In genomic region chr11:10829139-10829538, GRCh38 we compare ENCODE assay signal across 17 cellular contexts. TPM values are rescaled to one million over a fixed set of nuclear protein-coding genes. Genes with fewer than 3 reads are reported as not detected.
DNase-seq lines count a peak whose midpoint lies in the region; ATAC-seq and TF ChIP-seq lines count a peak whose summit lies in the region.
"Had no signal": no experiment of that assay in that cellular context is flagged by ENCODE, and none has a peak within 500 bp of the region (broad histone marks: within the 10 kb centered on the region; RNA-seq: fewer than 3 reads in every experiment).

No MANE protein-coding gene starts in this region.

- H3K36me3 Mint-ChIP-seq in central memory CD8-positive, alpha-beta T cell (ENCODE audit: insufficient read depth), result no peaks in the 10 kb centered on the region
- H3K36me3 Mint-ChIP-seq in stimulated activated naive B cell treated with anti-CD40 and anti-IgM and Interleukin-4, amounts not matched to agents 10 μg/mL and 1 μg/mL and 100 μg/mL, for 72 hours, result peaks cover 4 to 9% of the 10 kb centered on the region in 2 donors
- H3K36me3 Mint-ChIP-seq: CD8-positive, alpha-beta T cell had no signal

- H3K4me1 ChIP-seq in HEK293 (ENCODE audit: control insufficient read depth, insufficient read depth, low read length) (no peaks in the 10 kb centered on the region), heart left ventricle (no peaks in the 10 kb centered on the region)
- H3K4me1 ChIP-seq: A549, Caco-2 had no signal

- H3K4me3 ChIP-seq in HEK293 (ENCODE audit: low read depth, low read length) (no peak overlapping the region), heart left ventricle (no peak overlapping the region)
- H3K4me3 ChIP-seq: A549; BLaER1 treated with 17β-estradiol and CSF1 and Interleukin-3, amounts not matched to agents 10 nM and 100 nM had no signal

- H3K36me3 ChIP-seq in HEK293 (ENCODE audit: control insufficient read depth in 2 of 2, insufficient read depth in 1 of 2, low read length in 2 of 2), result no peaks in the 10 kb centered on the region
- no peaks in the 10 kb centered on the region for H3K36me3 ChIP-seq in heart left ventricle

- DNase-seq in central memory CD8-positive, alpha-beta T cell (ENCODE audit: low spot score in 2 of 2), result no peak
- DNase-seq in stimulated activated naive B cell treated with anti-CD40 and anti-IgM and Interleukin-4, amounts not matched to agents 10 μg/mL and 1 μg/mL and 100 μg/mL, for 72 hours, result no peak
- no peak for DNase-seq in heart left ventricle
- DNase-seq: AML-193; Caco-2; Calu3; CD4-positive, alpha-beta T cell; CD8-positive, alpha-beta T cell; DMS79 treated with DMSO at 0.1 percent for 48 hours; GF-D8 had no signal

- no peaks in the 10 kb centered on the region for H3K9me3 Mint-ChIP-seq in central memory CD8-positive, alpha-beta T cell
- no peaks in the 10 kb centered on the region for H3K9me3 Mint-ChIP-seq in stimulated activated naive B cell treated with anti-CD40 and anti-IgM and Interleukin-4, amounts not matched to agents 10 μg/mL and 1 μg/mL and 100 μg/mL, for 72 hours
- H3K9me3 Mint-ChIP-seq: CD4-positive, alpha-beta T cell; CD8-positive, alpha-beta T cell had no signal

- no peaks in the 10 kb centered on the region for H3K9me3 ChIP-seq in HEK293 (ENCODE audit: control insufficient read depth, insufficient read depth, low read depth, low read length)
- no peaks in the 10 kb centered on the region for H3K9me3 ChIP-seq in heart left ventricle
- H3K9me3 ChIP-seq: A549 had no signal

- no peaks in the 10 kb centered on the region for H3K27me3 ChIP-seq in heart left ventricle
- H3K27me3 ChIP-seq: BLaER1 treated with 17β-estradiol and CSF1 and Interleukin-3, amounts not matched to agents 10 nM and 100 nM had no signal

- TF ChIP-seq POLR2A in heart left ventricle (IDR thresholded peaks at IDR 0.05), result no peak

- H3K27ac Mint-ChIP-seq in central memory CD8-positive, alpha-beta T cell (ENCODE audit: low read depth), result peak overlapping the region; percentile 47
- H3K27ac Mint-ChIP-seq in stimulated activated naive B cell treated with anti-CD40 and anti-IgM and Interleukin-4, amounts not matched to agents 10 μg/mL and 1 μg/mL and 100 μg/mL, for 72 hours, result peak overlapping the region; percentile 20
- H3K27ac Mint-ChIP-seq: B cell; CD4-positive, alpha-beta T cell; CD8-positive, alpha-beta T cell had no signal

- 89 to 96% (median 94%) methylated on average over 4 of the region's 4 CpGs for WGBS in heart left ventricle, 4 donors

- H3K4me3 Mint-ChIP-seq in central memory CD8-positive, alpha-beta T cell, result no peak overlapping the region
- no peak overlapping the region for H3K4me3 Mint-ChIP-seq in stimulated activated naive B cell treated with anti-CD40 and anti-IgM and Interleukin-4, amounts not matched to agents 10 μg/mL and 1 μg/mL and 100 μg/mL, for 72 hours
- H3K4me3 Mint-ChIP-seq: B cell; CD4-positive, alpha-beta T cell; CD8-positive, alpha-beta T cell had no signal

- H3K27ac ChIP-seq in HEK293 (ENCODE audit: extremely low read depth, low read depth, low read length) (no peak overlapping the region), heart left ventricle (no peak overlapping the region)
- H3K27ac ChIP-seq: 22Rv1; A549; BLaER1 treated with 17β-estradiol and CSF1 and Interleukin-3, amounts not matched to agents 10 nM and 100 nM; C4-2B had no signal

- intact Hi-C loops in heart left ventricle (cut with DNase I), result no loop called here

- H3K27me3 Mint-ChIP-seq in central memory CD8-positive, alpha-beta T cell, result no peaks in the 10 kb centered on the region
- H3K27me3 Mint-ChIP-seq in stimulated activated naive B cell treated with anti-CD40 and anti-IgM and Interleukin-4, amounts not matched to agents 10 μg/mL and 1 μg/mL and 100 μg/mL, for 72 hours, result no peaks in the 10 kb centered on the region
- H3K27me3 Mint-ChIP-seq: B cell; CD4-positive, alpha-beta T cell had no signal

- TF ChIP-seq CTCF in HEK293 (tag by site-specific recombination; IDR thresholded peaks at IDR 0.05) (no peak), heart left ventricle (IDR thresholded peaks at IDR 0.05) (no peak)

- ATAC-seq in central memory CD8-positive, alpha-beta T cell (replicated peaks; ENCODE audit: extremely low read depth, poor library complexity, severe bottlenecking), result no peak
- no peak for ATAC-seq in stimulated activated naive B cell treated with anti-CD40 and anti-IgM and Interleukin-4, amounts not matched to agents 10 μg/mL and 1 μg/mL and 100 μg/mL, for 72 hours (replicated peaks)
- ATAC-seq in heart left ventricle, result no peak
- ATAC-seq in GM21717 (IDR thresholded peaks at IDR 0.05; ENCODE audit: unreplicated experiment), result no peak
- ATAC-seq: A549; CD8-positive, alpha-beta T cell had no signal

- no peaks in the 10 kb centered on the region for H3K4me1 Mint-ChIP-seq in central memory CD8-positive, alpha-beta T cell
- H3K4me1 Mint-ChIP-seq in stimulated activated naive B cell treated with anti-CD40 and anti-IgM and Interleukin-4, amounts not matched to agents 10 μg/mL and 1 μg/mL and 100 μg/mL, for 72 hours, result peaks cover 11 to 17% of the 10 kb centered on the region in 2 donors

- POLR2A ChIA-PET in HEK293 (lab: Yijun Ruan, JAX), result interaction anchor here (0.7 to 2.8 kb wide), 2 partner anchors 10 to 20 kb away, joined by 5 to 19 read pairs; partner anchors contain the start of gene EIF4G2

- CTCF ChIA-PET in HEK293 (lab: Yijun Ruan, JAX), result no interaction called here

TF ChIP-seq in HEK293, 187 proteins besides CTCF, POLR2A, EP300 and RAD21:
- no peak for TF ChIP-seq HOXC10 (CRISPR knock-in tag; IDR thresholded peaks at IDR 0.05)
- TF ChIP-seq ZNF585B (tag by site-specific recombination; IDR thresholded peaks at IDR 0.05), result peak; percentile 88

RNA-seq across cellular contexts. Expression of gene EIF4G2, which starts 20.4 kb away (rescaled TPM):
- 1,000 to 10,000 TPM in 1 of 9 donors, 100 to 1,000 TPM in 8; 473 to 1,111 (median 849) TPM for total RNA-seq in heart left ventricle
- polyA plus RNA-seq in heart left ventricle, result 100 to 1,000 TPM; 142 to 428 TPM

RNA-seq across cellular contexts. Expression of gene ZBED5, which starts 28.7 kb away (rescaled TPM):
- 10 to 100 TPM; 26.3 to 49.1 (median 38.9) TPM for total RNA-seq in heart left ventricle
- polyA plus RNA-seq in heart left ventricle, result 10 to 100 TPM; 22.5 to 29.5 TPM
